ENCODE assay signal across 1 cellular context in the genomic region with DNA sequence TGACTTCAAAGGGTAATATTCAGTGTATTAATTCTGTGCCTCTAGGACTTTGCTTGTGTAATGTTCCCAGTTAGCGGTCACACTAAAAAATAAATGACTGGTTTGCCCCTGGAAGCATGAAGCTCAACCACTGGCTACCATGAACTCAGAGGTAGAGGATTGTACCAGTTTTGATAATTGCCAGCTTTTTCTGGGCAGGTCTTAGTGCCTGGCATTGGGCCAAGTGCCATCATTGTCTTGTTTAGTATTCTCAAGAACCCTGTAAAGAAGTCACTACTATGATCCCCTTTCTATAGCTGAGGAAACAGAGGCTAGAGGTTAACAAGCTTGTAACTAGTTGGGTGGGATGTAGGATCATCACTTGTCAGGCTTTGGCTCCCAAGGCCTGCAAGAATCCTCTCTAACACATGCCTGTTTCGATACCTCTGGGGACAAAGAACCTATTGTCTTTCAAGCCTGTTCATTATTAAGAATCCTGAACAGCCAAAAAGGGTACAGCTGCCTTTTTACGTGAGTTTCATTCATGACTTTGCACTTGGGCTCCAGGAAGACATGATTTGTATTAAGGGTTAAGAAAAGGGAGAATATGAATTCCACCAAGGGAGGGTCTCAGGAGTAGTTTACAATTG.
TF ChIP-seq lines count a peak whose summit lies in the region.

No MANE protein-coding gene starts in this region.

TF ChIP-seq in IMR-90, 13 proteins besides CTCF, POLR2A, EP300 and RAD21 (continued from another document):
- TF ChIP-seq ELK1 (IDR thresholded peaks at IDR 0.05; ENCODE audit: borderline replicate concordance, low read depth, low read length) (no peak), FOS (IDR thresholded peaks at IDR 0.05; ENCODE audit: low read depth, low read length) (no peak), MAFK (IDR thresholded peaks at IDR 0.05; ENCODE audit: low read depth, low read length) (no peak), MXI1 (IDR thresholded peaks at IDR 0.05; ENCODE audit: borderline replicate concordance, low read depth, low read length) (no peak)
TF ChIP-seq in IMR-90: peak in this region for 0.
